ENCODE assay signal across 14 cellular contexts in genomic region chr1:115671176-115672062, GRCh38. TPM values are rescaled to one million over a fixed set of nuclear protein-coding genes. Genes with fewer than 3 reads are reported as not detected.
A peak's percentile ranks its signal among the peaks of the same experiment; 100 is the strongest.
DNase-seq lines count a peak whose midpoint lies in the region; ATAC-seq and TF ChIP-seq lines count a peak whose summit lies in the region.
"Had no signal": no experiment of that assay in that cellular context is flagged by ENCODE, and none has a peak within 500 bp of the region (broad histone marks: within the 10 kb centered on the region; RNA-seq: fewer than 3 reads in every experiment).

No MANE protein-coding gene starts in this region.

- H3K4me3 ChIP-seq in left lung, result no peak overlapping the region
- H3K4me3 ChIP-seq: spleen had no signal

- no peak for TF ChIP-seq CTCF in left lung (IDR thresholded peaks at IDR 0.05)

- DNase-seq in Right ventricle myocardium superior, result no peak
- no peak for DNase-seq in cardiac septum (ENCODE audit: low spot score)
- DNase-seq in amniotic epithelial cell (ENCODE audit: low read depth), result peak; percentile 69
- no peak for DNase-seq in left lung
- no peak for DNase-seq in iPS-NIHi11 (ENCODE audit: low spot score)
- no peak for DNase-seq in stimulated activated CD4-positive, alpha-beta T cell treated with anti-CD3 and anti-CD28 coated beads, Interleukin-4, amount 100 ng/mL, for 24 hours
- no peak for DNase-seq in naive thymus-derived CD8-positive, alpha-beta T cell
- no peak for DNase-seq in NCI-H446 treated with DMSO at 0.1 percent for 48 hours (lab: John Stamatoyannopoulos, UW)
- DNase-seq: activated naive CD4-positive, alpha-beta T cell; AML-193; NCI-H2171; spleen had no signal

- POLR2A ChIA-PET in naive thymus-derived CD8-positive, alpha-beta T cell (lab: Charles Lee), result no interaction called here

- no peak overlapping the region for H3K27ac ChIP-seq in left lung
- H3K27ac ChIP-seq: spleen had no signal

- H3K36me3 ChIP-seq in left lung, result peaks cover 0 to 17% of the 10 kb centered on the region in 2 donors

- H3K9me3 Mint-ChIP-seq in naive thymus-derived CD8-positive, alpha-beta T cell, result no peaks in the 10 kb centered on the region
- H3K9me3 Mint-ChIP-seq: stimulated activated naive CD8-positive, alpha-beta T cell treated with anti-CD3 and anti-CD28 coated beads, Interleukin-15, Interleukin-2, amounts not matched to agents 100 ng/mL and 50 ng/mL, for 24 hours had no signal

- no peaks in the 10 kb centered on the region for H3K36me3 Mint-ChIP-seq in naive thymus-derived CD8-positive, alpha-beta T cell

- peaks cover 0 to 4% (median 0%) of the 10 kb centered on the region in 5 donors for H3K27me3 Mint-ChIP-seq in naive thymus-derived CD8-positive, alpha-beta T cell
- H3K27me3 Mint-ChIP-seq: stimulated activated naive CD8-positive, alpha-beta T cell treated with anti-CD3 and anti-CD28 coated beads, Interleukin-15, Interleukin-2, amounts not matched to agents 100 ng/mL and 50 ng/mL, for 24 hours had no signal

- H3K27me3 ChIP-seq in left lung, result no peaks in the 10 kb centered on the region
- H3K27me3 ChIP-seq: spleen had no signal

- H3K4me1 ChIP-seq in left lung, result no peaks in the 10 kb centered on the region
- H3K4me1 ChIP-seq: spleen had no signal

- H3K9me3 ChIP-seq in left lung, result no peaks in the 10 kb centered on the region
- H3K9me3 ChIP-seq: spleen had no signal

- peaks cover 0 to 5% (median 1%) of the 10 kb centered on the region in 4 donors for H3K4me1 Mint-ChIP-seq in naive thymus-derived CD8-positive, alpha-beta T cell

- H3K4me3 Mint-ChIP-seq in naive thymus-derived CD8-positive, alpha-beta T cell, result no peak overlapping the region
- H3K4me3 Mint-ChIP-seq: stimulated activated naive CD8-positive, alpha-beta T cell treated with anti-CD3 and anti-CD28 coated beads, Interleukin-15, Interleukin-2, amounts not matched to agents 100 ng/mL and 50 ng/mL, for 24 hours had no signal

- no peak overlapping the region for H3K27ac Mint-ChIP-seq in naive thymus-derived CD8-positive, alpha-beta T cell
- H3K27ac Mint-ChIP-seq: stimulated activated naive CD8-positive, alpha-beta T cell treated with anti-CD3 and anti-CD28 coated beads, Interleukin-15, Interleukin-2, amounts not matched to agents 100 ng/mL and 50 ng/mL, for 24 hours had no signal

- ATAC-seq in Right ventricle myocardium superior (ENCODE audit: poor library complexity) (peak; percentile 58), left lung (peak; percentile 33)
- ATAC-seq in naive thymus-derived CD8-positive, alpha-beta T cell, result no peak
- ATAC-seq: left lobe of liver had no signal

- intact Hi-C loops in Right ventricle myocardium superior (cut with DNase I), result no loop called here
- intact Hi-C loops in cardiac septum (cut with DNase I), result no loop called here
- intact Hi-C loops in left lung (cut with DNase I), result no loop called here

RNA-seq across cellular contexts. Expression of gene VANGL1, which starts 29.6 kb away (rescaled TPM):
- 5.2 TPM for total RNA-seq in Right ventricle myocardium superior
- 7.8 TPM for total RNA-seq in cardiac septum
- total RNA-seq in left lung, result 10 to 100 TPM; 14.7 to 16.6 TPM
- under 1 TPM; 0.22 to 0.55 TPM for total RNA-seq in naive thymus-derived CD8-positive, alpha-beta T cell
- polyA plus RNA-seq in naive thymus-derived CD8-positive, alpha-beta T cell, result 1 to 10 TPM in 1 of 3 donors, under 1 TPM in 2; 0.22 to 3.4 (median 0.23) TPM

Comparison
In these comparisons a context has a peak if more than half of its experiments do, and no peak if none do; other contexts are left out.
1. ATAC-seq: peak in Right ventricle myocardium superior (single experiment) and left lung (single experiment); none in naive thymus-derived CD8-positive, alpha-beta T cell (0 of 2).